In genomic region chr12:3202734-3203446, GRCh38 we compare ENCODE assay signal across 9 cellular contexts.
DNase-seq lines count a peak whose midpoint lies in the region; ATAC-seq and TF ChIP-seq lines count a peak whose summit lies in the region.
"Had no signal": no experiment of that assay in that cellular context is flagged by ENCODE, and none has a peak within 500 bp of the region (broad histone marks: within the 10 kb centered on the region; RNA-seq: fewer than 3 reads in every experiment).

No MANE protein-coding gene starts in this region.

- H3K27ac ChIP-seq in CD8-positive, alpha-beta memory T cell (ENCODE audit: low read depth, low read length): no peak overlapping the region
- no peak overlapping the region for H3K27ac ChIP-seq in HL-60 (replicated peaks)
- no peak overlapping the region for H3K27ac ChIP-seq in left lung

- peaks cover 24 to 44% of the 10 kb centered on the region in 2 donors for H3K27me3 Mint-ChIP-seq in CD8-positive, alpha-beta memory T cell
- H3K27me3 Mint-ChIP-seq in brain: peaks cover 28% of the 10 kb centered on the region

- H3K4me1 Mint-ChIP-seq in CD8-positive, alpha-beta memory T cell: peaks cover 3 to 16% (median 4%) of the 10 kb centered on the region in 3 donors
- peaks cover 76% of the 10 kb centered on the region for H3K4me1 Mint-ChIP-seq in brain

- no peaks in the 10 kb centered on the region for H3K9me3 ChIP-seq in CD8-positive, alpha-beta memory T cell (ENCODE audit: low read length)
- H3K9me3 ChIP-seq in left lung: no peaks in the 10 kb centered on the region

- H3K27me3 ChIP-seq in CD8-positive, alpha-beta memory T cell (ENCODE audit: insufficient read depth, low read length, poor library complexity, severe bottlenecking): peaks cover 3% of the 10 kb centered on the region
- H3K27me3 ChIP-seq in HL-60 (ENCODE audit: insufficient read depth, poor library complexity, severe bottlenecking) (peaks cover 39% of the 10 kb centered on the region), left lung (peaks cover 6 to 40% of the 10 kb centered on the region in 2 donors)

- H3K4me3 ChIP-seq in CD8-positive, alpha-beta memory T cell (ENCODE audit: low read length): no peak overlapping the region
- H3K4me3 ChIP-seq in HL-60 (replicated peaks; ENCODE audit: insufficient read depth, low read length) (no peak overlapping the region), left lung (no peak overlapping the region)

- no peaks in the 10 kb centered on the region for H3K36me3 ChIP-seq in CD8-positive, alpha-beta memory T cell (ENCODE audit: insufficient read depth, low read length)
- H3K36me3 ChIP-seq in left lung: no peaks in the 10 kb centered on the region

- ATAC-seq in left lung (peak; percentile 59), GM18511 (IDR thresholded peaks at IDR 0.05; ENCODE audit: unreplicated experiment) (no peak)

- CTCF ChIA-PET in CD8-positive, alpha-beta memory T cell (lab: Charles Lee): interaction anchor here (0.8 to 1.9 kb wide), 6 partner anchors 8 to 129 kb away, joined by 3 to 6 read pairs (median 4); no protein-coding TSS in a partner anchor

- POLR2A ChIA-PET in CD8-positive, alpha-beta memory T cell (lab: Charles Lee): no interaction called here

- no peaks in the 10 kb centered on the region for H3K4me1 ChIP-seq in CD8-positive, alpha-beta memory T cell (ENCODE audit: insufficient read depth, low read length)
- peaks cover 22 to 51% of the 10 kb centered on the region in 2 donors for H3K4me1 ChIP-seq in left lung

- DNase-seq in CD8-positive, alpha-beta memory T cell: peak in 4 of 5 donors; percentile 16 to 55 (median 22)
- DNase-seq in HL-60 (ENCODE audit: low read depth in 1 of 2, low spot score in 1 of 2): peak; percentile 10 to 34
- DNase-seq in T-helper 2 cell: peak in 4 of 5 experiments; percentile 15 to 47 (median 28)
- DNase-seq in left lung: no peak
- peak; percentile 13 for DNase-seq in stimulated activated CD8-positive, alpha-beta memory T cell treated with anti-CD3 and anti-CD28 coated beads, Interleukin-12 subunit alpha, Interleukin-12 subunit beta, amount 100 ng/mL, for 4 hours (ENCODE audit: low read depth)
- no peak for DNase-seq in ureter (ENCODE audit: low spot score)

- H3K27ac Mint-ChIP-seq in CD8-positive, alpha-beta memory T cell: peak overlapping the region in 1 of 8 donors; percentile 3
- H3K27ac Mint-ChIP-seq in brain: peak overlapping the region in 4 of 5 experiments; percentile 11 to 90 (median 28)
- H3K27ac Mint-ChIP-seq: IgD-negative memory B cell had no signal

- no peak overlapping the region for H3K4me3 Mint-ChIP-seq in CD8-positive, alpha-beta memory T cell
- H3K4me3 Mint-ChIP-seq in brain: peak overlapping the region; percentile 61 to 93 (median 81)
- H3K4me3 Mint-ChIP-seq: IgD-negative memory B cell had no signal

- no peaks in the 10 kb centered on the region for H3K9me3 Mint-ChIP-seq in CD8-positive, alpha-beta memory T cell
- H3K9me3 Mint-ChIP-seq in brain: peaks cover 0 to 2% (median 0%) of the 10 kb centered on the region in 5 experiments

- TF ChIP-seq CTCF in HL-60 (IDR thresholded peaks at IDR 0.05; ENCODE audit: insufficient read depth, low read length) (peak; percentile 69), brain (conservative IDR thresholded peaks at IDR 0.05) (peak; percentile 90 to 95), left lung (IDR thresholded peaks at IDR 0.05) (peak; percentile 77 to 88)

- H3K36me3 Mint-ChIP-seq in CD8-positive, alpha-beta memory T cell: no peaks in the 10 kb centered on the region
- H3K36me3 Mint-ChIP-seq in brain: no peaks in the 10 kb centered on the region
- H3K36me3 Mint-ChIP-seq: IgD-negative memory B cell had no signal

- intact Hi-C loops in left lung (cut with DNase I): loop anchor here in 1 of 2 donors (10.0 kb wide), 1 partner anchor 68 kb away; no protein-coding TSS in a partner anchor

Comparison
In these comparisons a context has a peak if more than half of its experiments do, and no peak if none do; other contexts are left out.
1. DNase-seq: peak in CD8-positive, alpha-beta memory T cell (4 of 5), HL-60 (2 of 2), T-helper 2 cell (4 of 5) and stimulated activated CD8-positive, alpha-beta memory T cell treated with anti-CD3 and anti-CD28 coated beads, Interleukin-12 subunit alpha, Interleukin-12 subunit beta, amount 100 ng/mL, for 4 hours (single experiment); none in left lung (0 of 2) and ureter (single experiment).
2. H3K4me3 Mint-ChIP-seq: peak in brain (5 of 5); none in CD8-positive, alpha-beta memory T cell (0 of 7).
3. Peak in every context shown above with its lines, with median percentiles within 50 percentile points of each other: CTCF ChIP-seq.